Comparison of ENCODE assay signal across 30 cellular contexts in genomic region chr3:77232557-77232956, GRCh38.
"Had no signal": no experiment of that assay in that cellular context is flagged by ENCODE, and none has a peak within 500 bp of the region (broad histone marks: within the 10 kb centered on the region; RNA-seq: fewer than 3 reads in every experiment).

No MANE protein-coding gene starts in this region.

- H3K4me1 ChIP-seq: adrenal gland, ascending aorta, breast epithelium had no signal

- H3K27ac ChIP-seq: adrenal gland, ascending aorta, body of pancreas, brain microvascular endothelial cell, breast epithelium, cardiac muscle cell had no signal

- H3K9me3 ChIP-seq: adrenal gland, ascending aorta, body of pancreas, breast epithelium had no signal

- H3K4me3 ChIP-seq: adrenal gland, ascending aorta, body of pancreas, breast epithelium, cardiac muscle cell had no signal

- H3K36me3 ChIP-seq: adrenal gland, ascending aorta, brain microvascular endothelial cell, breast epithelium, cardiac muscle cell had no signal

- ATAC-seq: activated naive CD4-positive, alpha-beta T cell treated with anti-CD3 and anti-CD28 coated beads, Interleukin-2, amount 50 U/mL, for 72 hours; activated naive CD8-positive, alpha-beta T cell treated with anti-CD3 and anti-CD28 coated beads, Interleukin-2, amount 50 U/mL, for 24 hours; activated T-cell treated with anti-CD3 and anti-CD28 coated beads, Interleukin-2, amount 50 U/mL, for 4 hours; activated T-cell treated with anti-CD3 and anti-CD28 coated beads, Interleukin-2, amount 50 U/mL, for 72 hours; activated T-helper 17 cell treated with anti-CD3 and anti-CD28 coated beads, Interleukin-2, amount 50 U/mL, for 72 hours; body of pancreas had no signal

- DNase-seq: activated effector memory CD4-positive, alpha-beta T cell treated with anti-CD3 and anti-CD28 coated beads, Interleukin-2, amount 50 U/mL, for 16 hours; activated effector memory CD4-positive, alpha-beta T cell treated with Interleukin-2 at 50 U/mL for 16 hours; activated gamma-delta T cell; activated gamma-delta T cell treated with Interleukin-2 at 50 U/mL for 16 hours; activated naive CD4-positive, alpha-beta T cell; activated naive CD4-positive, alpha-beta T cell treated with anti-CD3 and anti-CD28 coated beads for 36 hours; activated naive CD4-positive, alpha-beta T cell treated with anti-CD3 and anti-CD28 coated beads, Interleukin-2, amount 10 ng/mL, durations not matched to agents 7 days and 5 days; activated naive CD4-positive, alpha-beta T cell treated with anti-CD3 and anti-CD28 coated beads, Interleukin-2, amount 50 U/mL, for 16 hours; activated naive CD4-positive, alpha-beta T cell treated with Interleukin-2 at 50 U/mL for 16 hours; activated naive CD8-positive, alpha-beta T cell treated with anti-CD3 and anti-CD28 coated beads for 36 hours; activated naive CD8-positive, alpha-beta T cell treated with anti-CD3 and anti-CD28 coated beads, Interleukin-2, amount 10 ng/mL, durations not matched to agents 7 days and 5 days; activated naive CD8-positive, alpha-beta T cell treated with anti-CD3 and anti-CD28 coated beads, Interleukin-2, amount 50 U/mL, for 24 hours; activated T-cell treated with anti-CD3 and anti-CD28 coated beads, Interleukin-2, amount 50 U/mL, for 4 hours; activated T-cell treated with anti-CD3 and anti-CD28 coated beads, Interleukin-2, amount 50 U/mL, for 48 hours; activated T-cell treated with anti-CD3 and anti-CD28 coated beads, Interleukin-2, amount 50 U/mL, for 72 hours; adrenal gland; amniotic stem cell; amygdala; anterior cingulate cortex; aorta; body of pancreas; brain microvascular endothelial cell; caudate nucleus; central memory CD4-positive, alpha-beta T cell; cerebellar nuclear complex had no signal

- H3K27me3 ChIP-seq: adrenal gland, ascending aorta, body of pancreas, brain microvascular endothelial cell, breast epithelium, cardiac muscle cell had no signal
